In genomic region chr15:88252441-88252840, GRCh38 we compare ENCODE assay signal across 1 cellular context.
TF ChIP-seq lines count a peak whose summit lies in the region.

No MANE protein-coding gene starts in this region.

TF ChIP-seq in K562, 482 proteins besides CTCF, POLR2A, EP300 and RAD21 (continued from another document):
- TF ChIP-seq GTF3C2 (IDR thresholded peaks at IDR 0.05; ENCODE audit: borderline replicate concordance, extremely low read depth, insufficient read length): no peak
- TF ChIP-seq ZNF253 (CRISPR knock-in tag; conservative IDR thresholded peaks at IDR 0.05): no peak
- TF ChIP-seq JUNB (CRISPR knock-in tag; conservative IDR thresholded peaks at IDR 0.05): no peak
TF ChIP-seq in K562: peak in this region for 2.
